ENCODE assay signal across 26 cellular contexts in the genomic region with DNA sequence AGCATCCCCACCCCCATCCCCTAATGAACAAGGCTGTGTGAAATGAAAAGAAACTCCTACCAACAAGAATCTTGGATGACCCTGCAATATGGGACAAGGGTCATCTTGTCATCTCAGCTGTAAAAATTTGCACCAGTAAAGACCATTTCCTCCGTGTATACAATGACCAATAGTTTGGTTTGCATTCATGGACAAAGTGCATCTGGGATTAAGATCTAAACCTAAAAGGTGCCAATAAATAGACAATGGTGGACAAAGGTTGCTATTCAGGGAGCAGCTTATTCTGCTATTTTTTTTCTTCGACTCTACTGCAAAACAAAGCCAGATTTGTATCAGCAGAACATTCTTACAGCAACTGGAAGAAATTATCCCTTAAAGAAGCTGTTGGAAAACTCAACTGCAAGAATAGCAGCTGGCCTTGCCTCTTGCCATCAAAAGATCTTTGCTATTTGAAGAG. TPM values are rescaled to one million over a fixed set of nuclear protein-coding genes. Genes with fewer than 3 reads are reported as not detected.
DNase-seq lines count a peak whose midpoint lies in the region; ATAC-seq, FAIRE-seq and TF ChIP-seq lines count a peak whose summit lies in the region.
"Had no signal": no experiment of that assay in that cellular context is flagged by ENCODE, and none has a peak within 500 bp of the region (broad histone marks: within the 10 kb centered on the region; RNA-seq: fewer than 3 reads in every experiment).

No MANE protein-coding gene starts in this region.

- no peak for DNase-seq in GM19239 (ENCODE audit: insufficient read length, low spot score)
- peak; percentile 51 for DNase-seq in adipocyte (ENCODE audit: low read depth)
- DNase-seq in foreskin melanocyte: peak; percentile 80
- no peak for DNase-seq in neural crest cell (ENCODE audit: low read depth, low spot score)
- no peak for DNase-seq in ecto neural progenitor cell (ENCODE audit: low spot score)
- DNase-seq in stimulated activated CD4-positive, alpha-beta T cell treated with anti-CD3 and anti-CD28 coated beads, Interleukin-1b, Interleukin-23, amount 100 ng/mL, for 48 hours: no peak
- DNase-seq in T-helper 17 cell: no peak
- DNase-seq: activated CD4-positive, alpha-beta memory T cell treated with anti-CD3 and anti-CD28 coated beads, Interleukin-2, amount 10 ng/mL, durations not matched to agents 7 days and 5 days; activated CD4-positive, CD25-positive, alpha-beta regulatory T cell treated with anti-CD3 and anti-CD28 coated beads, Interleukin-2, amount 50 U/mL, for 72 hours; activated effector memory CD4-positive, alpha-beta T cell treated with Interleukin-2 at 50 U/mL for 16 hours; activated T-cell treated with anti-CD3 and anti-CD28 coated beads for 4 hours; brain microvascular endothelial cell; CD8-positive, alpha-beta memory T cell; DMS79; esophagus squamous epithelium; GF-D8; NCI-H510A; NK-92 treated with Interleukin-12 subunit alpha and Interleukin-12 subunit beta, amount 100 ng/mL, for 24 hours; T-helper 1 cell had no signal

- H3K9ac ChIP-seq in adipocyte (ENCODE audit: low read length): peak overlapping the region; percentile 7

- ATAC-seq in T-helper 17 cell: no peak
- no peak for ATAC-seq in GM21786 (IDR thresholded peaks at IDR 0.05; ENCODE audit: unreplicated experiment)
- ATAC-seq: K562 had no signal

- peak; percentile 51 for FAIRE-seq in GM19239 (lab: Jason Lieb, UNC)
- FAIRE-seq: GM18507, K562, RCC 7860, TTC549 had no signal

- peaks cover 61% of the 10 kb centered on the region for H3K36me3 ChIP-seq in adipocyte (ENCODE audit: control insufficient read depth, insufficient read depth, low read length, severe bottlenecking)

- peak overlapping the region; percentile 58 for H3K4me3 Mint-ChIP-seq in neural crest cell
- H3K4me3 Mint-ChIP-seq in T-helper 17 cell: no peak overlapping the region
- H3K4me3 Mint-ChIP-seq: activated CD4-positive, alpha-beta memory T cell treated with anti-CD3 and anti-CD28 coated beads, Interleukin-2, amount 10 ng/mL, durations not matched to agents 7 days and 5 days; B cell; CD8-positive, alpha-beta memory T cell had no signal

- H3K36me3 Mint-ChIP-seq in neural crest cell (ENCODE audit: low read depth): peaks cover 17% of the 10 kb centered on the region
- H3K36me3 Mint-ChIP-seq in T-helper 17 cell (ENCODE audit: low read depth): peaks cover 3% of the 10 kb centered on the region
- H3K36me3 Mint-ChIP-seq: CD8-positive, alpha-beta memory T cell had no signal

- H3K9me3 ChIP-seq in adipocyte (ENCODE audit: control insufficient read depth, low read length): no peaks in the 10 kb centered on the region
- H3K9me3 ChIP-seq in T-helper 17 cell (ENCODE audit: control insufficient read depth, low read length, poor library complexity, severe bottlenecking): peaks cover 3% of the 10 kb centered on the region
- H3K9me3 ChIP-seq: esophagus squamous epithelium, SJSA1 had no signal

- H3K4me3 ChIP-seq in adipocyte (ENCODE audit: low read length): peak overlapping the region; percentile 1
- H3K4me3 ChIP-seq: esophagus squamous epithelium, K562, SJSA1 had no signal

- H3K9me3 Mint-ChIP-seq in neural crest cell: no peaks in the 10 kb centered on the region
- H3K9me3 Mint-ChIP-seq: activated CD4-positive, alpha-beta memory T cell treated with anti-CD3 and anti-CD28 coated beads, Interleukin-2, amount 10 ng/mL, durations not matched to agents 7 days and 5 days; CD8-positive, alpha-beta memory T cell had no signal

- H3K4me1 ChIP-seq in adipocyte (ENCODE audit: control insufficient read depth, insufficient read depth, low read length): peaks cover 42% of the 10 kb centered on the region

- H3K27me3 Mint-ChIP-seq in neural crest cell (ENCODE audit: low read depth): no peaks in the 10 kb centered on the region
- peaks cover 46% of the 10 kb centered on the region for H3K27me3 Mint-ChIP-seq in T-helper 17 cell
- H3K27me3 Mint-ChIP-seq: B cell had no signal

- H3K4me1 Mint-ChIP-seq in neural crest cell (peaks cover 59% of the 10 kb centered on the region), T-helper 17 cell (no peaks in the 10 kb centered on the region)
- H3K4me1 Mint-ChIP-seq: activated CD4-positive, alpha-beta memory T cell treated with anti-CD3 and anti-CD28 coated beads, Interleukin-2, amount 10 ng/mL, durations not matched to agents 7 days and 5 days; B cell; CD8-positive, alpha-beta memory T cell had no signal

- TF ChIP-seq CTCF in neural crest cell (conservative IDR thresholded peaks at IDR 0.05): no peak

- H3K27ac Mint-ChIP-seq in neural crest cell (ENCODE audit: unreplicated experiment) (peak overlapping the region; percentile 98), T-helper 17 cell (no peak overlapping the region)
- H3K27ac Mint-ChIP-seq: activated CD4-positive, alpha-beta memory T cell treated with anti-CD3 and anti-CD28 coated beads, Interleukin-2, amount 10 ng/mL, durations not matched to agents 7 days and 5 days; B cell had no signal

- H3K27me3 ChIP-seq in adipocyte (replicated peaks; ENCODE audit: control insufficient read depth, insufficient read depth, low read length): no peaks in the 10 kb centered on the region
- H3K27me3 ChIP-seq: brain microvascular endothelial cell, esophagus squamous epithelium, SJSA1 had no signal

RNA-seq across cellular contexts. Expression of a gene that starts 8.0 kb away (rescaled TPM):
- total RNA-seq in neural crest cell (11.3 and 13.3 TPM in 2 replicates), T-helper 17 cell (10 to 100 TPM in 1 of 2 donors, 1 to 10 TPM in 1; 3.3 to 28.7 TPM)

Comparison
In these comparisons a context has a peak if more than half of its experiments do, and no peak if none do; other contexts are left out.
1. DNase-seq: peak in adipocyte (single experiment) and foreskin melanocyte (single experiment); none in GM19239 (single experiment), neural crest cell (single experiment), ecto neural progenitor cell (single experiment), stimulated activated CD4-positive, alpha-beta T cell treated with anti-CD3 and anti-CD28 coated beads, Interleukin-1b, Interleukin-23, amount 100 ng/mL, for 48 hours (single experiment) and T-helper 17 cell (0 of 3).